13 cellular contexts compared by ENCODE assay signal in the genomic region with DNA sequence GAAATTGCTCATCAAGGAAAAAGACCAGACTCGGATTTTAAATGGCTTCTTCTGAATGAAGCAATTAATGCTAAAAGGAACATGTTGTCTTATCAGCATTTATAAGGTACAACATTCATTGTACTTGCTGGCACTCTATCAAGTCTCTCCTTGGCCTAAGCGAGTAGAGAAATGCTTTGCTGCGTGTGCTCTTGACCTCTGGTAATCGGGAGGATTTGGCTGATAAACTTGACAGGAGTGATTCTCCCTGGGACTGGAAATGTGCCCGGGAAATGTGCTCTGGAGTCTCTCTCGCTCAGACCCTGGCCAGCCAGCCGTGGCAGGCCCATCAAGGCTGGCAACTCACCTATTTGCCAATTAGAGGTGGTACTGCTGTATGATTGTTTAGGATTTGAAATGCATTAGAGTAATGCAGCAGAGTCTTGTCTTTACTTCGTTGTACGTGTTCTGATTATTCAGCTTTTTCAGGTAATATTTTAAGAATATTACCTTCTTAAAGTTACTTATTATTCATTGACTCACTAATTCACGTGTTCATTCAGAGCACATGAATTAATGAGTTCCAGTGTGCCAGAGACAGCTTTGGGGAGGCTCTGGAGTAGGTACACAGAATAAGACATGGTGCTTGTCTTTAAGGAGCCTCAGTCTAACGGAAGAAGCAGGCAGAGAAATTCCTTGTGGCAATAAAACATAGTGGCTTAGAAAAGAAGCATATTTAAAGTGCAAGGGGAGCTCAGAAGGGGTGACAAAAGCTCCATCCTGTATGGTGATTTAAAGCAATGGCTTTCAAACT. TPM values are rescaled to one million over a fixed set of nuclear protein-coding genes. Genes with fewer than 3 reads are reported as not detected.
DNase-seq lines count a peak whose midpoint lies in the region; ATAC-seq and TF ChIP-seq lines count a peak whose summit lies in the region.
"Had no signal": no experiment of that assay in that cellular context is flagged by ENCODE, and none has a peak within 500 bp of the region (broad histone marks: within the 10 kb centered on the region; RNA-seq: fewer than 3 reads in every experiment).

No MANE protein-coding gene starts in this region.

- peak overlapping the region in 5 of 7 donors; percentile 7 to 93 (median 72) for H3K27ac Mint-ChIP-seq in CD4-positive, alpha-beta memory T cell
- H3K27ac Mint-ChIP-seq in activated CD4-positive, alpha-beta T cell treated with anti-CD3 and anti-CD28 coated beads for 36 hours: no peak overlapping the region
- no peak overlapping the region for H3K27ac Mint-ChIP-seq in endothelial cell (ENCODE audit: unreplicated experiment)
- H3K27ac Mint-ChIP-seq: activated T-cell treated with anti-CD3 and anti-CD28 coated beads, Interleukin-2, amount 50 U/mL, for 24 hours; CD4-positive, CD25-positive, alpha-beta regulatory T cell; dendritic cell treated with granulocyte-macrophage colony-stimulating factor and Interleukin-4, amounts not matched to agents 40 ng/mL and 50 ng/mL, for 4 days had no signal

- H3K27me3 Mint-ChIP-seq in CD4-positive, alpha-beta memory T cell: no peaks in the 10 kb centered on the region
- no peaks in the 10 kb centered on the region for H3K27me3 Mint-ChIP-seq in activated CD4-positive, alpha-beta T cell treated with anti-CD3 and anti-CD28 coated beads for 36 hours
- H3K27me3 Mint-ChIP-seq in endothelial cell (ENCODE audit: unreplicated experiment): no peaks in the 10 kb centered on the region
- H3K27me3 Mint-ChIP-seq: activated T-cell treated with anti-CD3 and anti-CD28 coated beads, Interleukin-2, amount 50 U/mL, for 24 hours; CD4-positive, CD25-positive, alpha-beta regulatory T cell; dendritic cell treated with granulocyte-macrophage colony-stimulating factor and Interleukin-4, amounts not matched to agents 40 ng/mL and 50 ng/mL, for 4 days had no signal

- H3K36me3 Mint-ChIP-seq in CD4-positive, alpha-beta memory T cell: peaks cover 11% of the 10 kb centered on the region in 2 donors
- peaks cover 3% of the 10 kb centered on the region for H3K36me3 Mint-ChIP-seq in activated CD4-positive, alpha-beta T cell treated with anti-CD3 and anti-CD28 coated beads for 36 hours (ENCODE audit: low read depth)
- no peaks in the 10 kb centered on the region for H3K36me3 Mint-ChIP-seq in endothelial cell (ENCODE audit: low read depth, unreplicated experiment)

- intact Hi-C loops in CD4-positive, alpha-beta memory T cell (cut with micrococcal nuclease): no loop called here
- intact Hi-C loops in prostate gland (cut with DNase I): no loop called here
- intact Hi-C loops in activated CD4-positive, alpha-beta T cell treated with anti-CD3 and anti-CD28 coated beads for 36 hours (cut with DNase I, micrococcal nuclease): no loop called here

- H3K4me1 Mint-ChIP-seq in CD4-positive, alpha-beta memory T cell: peaks cover 16 to 66% (median 34%) of the 10 kb centered on the region in 4 donors
- H3K4me1 Mint-ChIP-seq in activated CD4-positive, alpha-beta T cell treated with anti-CD3 and anti-CD28 coated beads for 36 hours: peaks cover 4% of the 10 kb centered on the region
- H3K4me1 Mint-ChIP-seq in endothelial cell (ENCODE audit: unreplicated experiment): no peaks in the 10 kb centered on the region

- peaks cover 45% of the 10 kb centered on the region for H3K4me1 ChIP-seq in CD4-positive, alpha-beta memory T cell (ENCODE audit: insufficient read depth, low read length)
- H3K4me1 ChIP-seq in cardiac muscle cell (ENCODE audit: low read depth) (peaks cover 4% of the 10 kb centered on the region), prostate gland (replicated peaks) (no peaks in the 10 kb centered on the region)

- H3K9me3 Mint-ChIP-seq in CD4-positive, alpha-beta memory T cell: peaks cover 0 to 12% (median 8%) of the 10 kb centered on the region in 8 donors
- H3K9me3 Mint-ChIP-seq in activated CD4-positive, alpha-beta T cell treated with anti-CD3 and anti-CD28 coated beads for 36 hours (ENCODE audit: low read depth): peaks cover 10% of the 10 kb centered on the region
- no peaks in the 10 kb centered on the region for H3K9me3 Mint-ChIP-seq in endothelial cell (ENCODE audit: unreplicated experiment)

- CTCF ChIA-PET in CD4-positive, alpha-beta memory T cell (lab: Charles Lee; ENCODE audit: partially characterized antibody): interaction anchor here (1.0 to 7.6 kb wide), 6 partner anchors 8 to 1384 kb away, joined by 3 to 78 read pairs (median 19); no protein-coding TSS in a partner anchor
- CTCF ChIA-PET in RWPE1 (lab: Yijun Ruan, JAX): no interaction called here
- CTCF ChIA-PET in activated CD4-positive, alpha-beta T cell treated with anti-CD3 and anti-CD28 coated beads for 36 hours (lab: Charles Lee): interaction anchor here (0.6 kb wide), 1 partner anchor 1246 kb away, joined by 4 read pairs; no protein-coding TSS in a partner anchor

- H3K36me3 ChIP-seq in CD4-positive, alpha-beta memory T cell (ENCODE audit: insufficient read depth, low read length): no peaks in the 10 kb centered on the region
- no peaks in the 10 kb centered on the region for H3K36me3 ChIP-seq in cardiac muscle cell
- H3K36me3 ChIP-seq in prostate gland: no peaks in the 10 kb centered on the region

- TF ChIP-seq CTCF in RWPE1 (conservative IDR thresholded peaks at IDR 0.05; ENCODE audit: low read depth): no peak
- TF ChIP-seq CTCF in cardiac muscle cell (IDR thresholded peaks at IDR 0.05; ENCODE audit: low read depth, low read length): no peak
- no peak for TF ChIP-seq CTCF in prostate gland (IDR thresholded peaks at IDR 0.05)
- no peak for TF ChIP-seq CTCF in endothelial cell (IDR thresholded peaks at IDR 0.05; ENCODE audit: unreplicated experiment)

- no peaks in the 10 kb centered on the region for H3K27me3 ChIP-seq in CD4-positive, alpha-beta memory T cell (ENCODE audit: insufficient read depth, low read length)
- no peaks in the 10 kb centered on the region for H3K27me3 ChIP-seq in cardiac muscle cell
- no peaks in the 10 kb centered on the region for H3K27me3 ChIP-seq in prostate gland (replicated peaks; ENCODE audit: insufficient read depth)

- peak overlapping the region in 6 of 8 donors; percentile 73 to 85 (median 78) for H3K4me3 Mint-ChIP-seq in CD4-positive, alpha-beta memory T cell
- H3K4me3 Mint-ChIP-seq in activated CD4-positive, alpha-beta T cell treated with anti-CD3 and anti-CD28 coated beads for 36 hours: no peak overlapping the region
- no peak overlapping the region for H3K4me3 Mint-ChIP-seq in endothelial cell (ENCODE audit: unreplicated experiment)
- H3K4me3 Mint-ChIP-seq: dendritic cell treated with granulocyte-macrophage colony-stimulating factor and Interleukin-4, amounts not matched to agents 40 ng/mL and 50 ng/mL, for 4 days had no signal

- no peak for DNase-seq in CD4-positive, alpha-beta memory T cell
- DNase-seq in RWPE1 (ENCODE audit: low spot score): no peak
- peak; percentile 52 to 55 for DNase-seq in cardiac muscle cell (ENCODE audit: low read depth in 1 of 2, low spot score in 1 of 2)
- peak; percentile 65 for DNase-seq in prostate gland (ENCODE audit: low spot score)
- DNase-seq in activated CD4-positive, alpha-beta T cell treated with anti-CD3 and anti-CD28 coated beads for 36 hours: no peak
- no peak for DNase-seq in endothelial cell (ENCODE audit: low spot score)
- no peak for DNase-seq in germinal center (ENCODE audit: low spot score)
- DNase-seq: activated T-cell treated with anti-CD3 and anti-CD28 coated beads, Interleukin-2, amount 50 U/mL, for 24 hours; CD4-positive, CD25-positive, alpha-beta regulatory T cell; stimulated activated CD4-positive, alpha-beta T cell treated with anti-CD3 and anti-CD28 coated beads, Interleukin-15, amount 100 ng/mL, for 24 hours had no signal

- 9% methylated on average over 11 of the region's 11 CpGs for WGBS in prostate gland

- H3K9me3 ChIP-seq in CD4-positive, alpha-beta memory T cell (ENCODE audit: control insufficient read depth in 1 of 2, low read length in 2 of 2): no peaks in the 10 kb centered on the region
- H3K9me3 ChIP-seq in cardiac muscle cell (ENCODE audit: low read depth) (no peaks in the 10 kb centered on the region), prostate gland (no peaks in the 10 kb centered on the region)

- H3K4me3 ChIP-seq in CD4-positive, alpha-beta memory T cell (ENCODE audit: low read length in 2 of 2): no peak overlapping the region
- H3K4me3 ChIP-seq in cardiac muscle cell: no peak overlapping the region
- no peak overlapping the region for H3K4me3 ChIP-seq in prostate gland
- H3K4me3 ChIP-seq: GM12878 had no signal

- ATAC-seq in activated CD4-positive, alpha-beta T cell treated with anti-CD3 and anti-CD28 coated beads for 36 hours: no peak
- ATAC-seq in HG03097 (IDR thresholded peaks at IDR 0.05; ENCODE audit: low FRiP score, unreplicated experiment): no peak
- ATAC-seq: GM12878 had no signal

- no peak for TF ChIP-seq POLR2A in prostate gland (IDR thresholded peaks at IDR 0.05)

- no peak overlapping the region for H3K27ac ChIP-seq in CD4-positive, alpha-beta memory T cell (ENCODE audit: low read depth, low read length)
- peak overlapping the region; percentile 54 for H3K27ac ChIP-seq in RWPE1
- no peak overlapping the region for H3K27ac ChIP-seq in cardiac muscle cell
- peak overlapping the region; percentile 29 to 58 for H3K27ac ChIP-seq in prostate gland

- POLR2A ChIA-PET in CD4-positive, alpha-beta memory T cell (lab: Charles Lee; ENCODE audit: partially characterized antibody): interaction anchor here (1.4 to 8.7 kb wide), 7 partner anchors 14 to 1385 kb away, joined by 4 to 206 read pairs (median 14); a partner anchor contains a TSS
- POLR2A ChIA-PET in RWPE1 (lab: Yijun Ruan, JAX; ENCODE audit: low non-redundant PET): no interaction called here
- POLR2A ChIA-PET in activated CD4-positive, alpha-beta T cell treated with anti-CD3 and anti-CD28 coated beads for 36 hours (lab: Charles Lee): no interaction called here

RNA-seq across cellular contexts. Expression of a gene that starts 48.0 kb away (rescaled TPM):
- 10 to 100 TPM; 52.5 to 61.4 TPM for total RNA-seq in CD4-positive, alpha-beta memory T cell
- polyA plus RNA-seq in CD4-positive, alpha-beta memory T cell: 10 to 100 TPM in 1 of 2 donors, 1 to 10 TPM in 1; 8.2 to 11.0 TPM
- total RNA-seq in cardiac muscle cell (0.48 and 1.2 TPM in 2 replicates), prostate gland (1 to 10 TPM; 1.7 to 4.7 TPM), endothelial cell (ENCODE audit: unreplicated experiment) (2.1 TPM)
- 0.09 TPM in 1 of 2 replicates, not detected in the other for polyA plus RNA-seq in cardiac muscle cell
- total RNA-seq in activated CD4-positive, alpha-beta T cell treated with anti-CD3 and anti-CD28 coated beads for 36 hours: 10 to 100 TPM; 11.6 to 11.9 TPM

Comparison
In these comparisons a context has a peak if more than half of its experiments do, and no peak if none do; other contexts are left out.
1. DNase-seq: peak in cardiac muscle cell (2 of 2) and prostate gland (single experiment); none in CD4-positive, alpha-beta memory T cell (0 of 5), RWPE1 (single experiment), activated CD4-positive, alpha-beta T cell treated with anti-CD3 and anti-CD28 coated beads for 36 hours (single experiment), endothelial cell (single experiment) and germinal center (single experiment).
2. H3K27ac ChIP-seq: peak in RWPE1 (single experiment) and prostate gland (2 of 2); none in CD4-positive, alpha-beta memory T cell (single experiment) and cardiac muscle cell (single experiment).
3. H3K27ac Mint-ChIP-seq: peak in CD4-positive, alpha-beta memory T cell (5 of 7); none in activated CD4-positive, alpha-beta T cell treated with anti-CD3 and anti-CD28 coated beads for 36 hours (single experiment) and endothelial cell (single experiment).
4. H3K4me3 Mint-ChIP-seq: peak in CD4-positive, alpha-beta memory T cell (6 of 8); none in activated CD4-positive, alpha-beta T cell treated with anti-CD3 and anti-CD28 coated beads for 36 hours (single experiment) and endothelial cell (single experiment).
5. RNA of a gene that starts 48.0 kb away (total RNA-seq): 52.5 to 61.4 TPM in CD4-positive, alpha-beta memory T cell; 11.6 to 11.9 TPM in activated CD4-positive, alpha-beta T cell treated with anti-CD3 and anti-CD28 coated beads for 36 hours, 1.7 to 4.7 TPM in prostate gland, 2.1 TPM in endothelial cell (single experiment) and 0.48 to 1.2 TPM in cardiac muscle cell; every median in the first group is over 4 times any median in the second.